ENCODE assay signal across 19 cellular contexts in the genomic region with DNA sequence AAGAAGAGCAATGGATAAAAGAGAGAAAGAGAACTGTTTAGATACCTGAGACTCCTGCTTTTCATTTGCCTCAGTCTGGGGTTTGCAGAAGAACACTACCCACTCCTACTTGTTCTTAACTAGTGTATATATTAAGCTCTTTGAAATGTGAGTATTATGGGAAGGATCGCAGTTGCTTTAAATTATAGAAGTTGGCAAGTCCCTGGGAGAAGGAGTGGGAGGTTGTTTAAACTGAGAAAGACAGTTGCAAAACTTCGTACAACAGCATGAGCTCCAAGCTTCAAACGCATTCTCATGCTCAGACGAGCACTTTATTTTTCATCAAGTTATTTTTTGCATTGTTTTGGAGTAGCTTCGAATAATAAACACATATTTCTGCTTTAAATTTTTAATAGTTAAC.
DNase-seq lines count a peak whose midpoint lies in the region; ATAC-seq, FAIRE-seq and TF ChIP-seq lines count a peak whose summit lies in the region.
"Had no signal": no experiment of that assay in that cellular context is flagged by ENCODE, and none has a peak within 500 bp of the region (broad histone marks: within the 10 kb centered on the region; RNA-seq: fewer than 3 reads in every experiment).

No MANE protein-coding gene starts in this region.

- H3K9me3 ChIP-seq in parathyroid adenoma (ENCODE audit: control insufficient read depth, low read length) (no peaks in the 10 kb centered on the region), upper lobe of left lung (no peaks in the 10 kb centered on the region), pancreas (no peaks in the 10 kb centered on the region)
- H3K9me3 ChIP-seq: body of pancreas, tibial nerve had no signal

- DNase-seq in choroid plexus epithelial cell (ENCODE audit: low read depth) (peak; percentile 57), fibroblast of pulmonary artery (ENCODE audit: low read depth) (peak; percentile 49), upper lobe of left lung (no peak), NCI-H82 treated with DMSO at 0.1 percent for 48 hours (lab: John Stamatoyannopoulos, UW; ENCODE audit: unreplicated experiment) (no peak), pancreas (no peak)
- DNase-seq: body of pancreas, DMS79 treated with DMSO at 0.1 percent for 48 hours, GM23248, left colon, nucleus accumbens, SHP77 had no signal

- H3K36me3 ChIP-seq in parathyroid adenoma (ENCODE audit: control insufficient read depth, insufficient read depth, low read length) (no peaks in the 10 kb centered on the region), upper lobe of left lung (no peaks in the 10 kb centered on the region), pancreas (no peaks in the 10 kb centered on the region)
- H3K36me3 ChIP-seq: tibial nerve had no signal

- H3K27me3 ChIP-seq in parathyroid adenoma (ENCODE audit: control insufficient read depth, insufficient read depth, low read length) (no peaks in the 10 kb centered on the region), upper lobe of left lung (no peaks in the 10 kb centered on the region), pancreas (no peaks in the 10 kb centered on the region)
- H3K27me3 ChIP-seq: body of pancreas, tibial nerve had no signal

- H3K79me2 ChIP-seq in parathyroid adenoma: no peaks in the 10 kb centered on the region

- no peak overlapping the region for H2AFZ ChIP-seq in parathyroid adenoma
- H2AFZ ChIP-seq: GM23248 had no signal

- intact Hi-C loops in pancreas (cut with DNase I): no loop called here

- peaks cover 14% of the 10 kb centered on the region for H3K4me1 ChIP-seq in parathyroid adenoma
- H3K4me1 ChIP-seq in upper lobe of left lung: no peaks in the 10 kb centered on the region
- H3K4me1 ChIP-seq in pancreas: no peaks in the 10 kb centered on the region
- H3K4me1 ChIP-seq: body of pancreas, tibial nerve had no signal

- TF ChIP-seq CTCF in choroid plexus epithelial cell (conservative IDR thresholded peaks at IDR 0.05; ENCODE audit: low read depth, low read length): no peak
- no peak for TF ChIP-seq CTCF in fibroblast of pulmonary artery (IDR thresholded peaks at IDR 0.05; ENCODE audit: low read length, missing control alignments)
- no peak for TF ChIP-seq CTCF in parathyroid adenoma (IDR thresholded peaks at IDR 0.05)
- no peak for TF ChIP-seq CTCF in upper lobe of left lung (IDR thresholded peaks at IDR 0.05)
- TF ChIP-seq CTCF in pancreas (IDR thresholded peaks at IDR 0.05): no peak

- H3K27ac ChIP-seq in parathyroid adenoma (peak overlapping the region; percentile 73), upper lobe of left lung (no peak overlapping the region), pancreas (no peak overlapping the region)
- H3K27ac ChIP-seq: body of pancreas, GM23248, tibial nerve had no signal

- H3K9ac ChIP-seq in parathyroid adenoma: no peak overlapping the region
- H3K9ac ChIP-seq: GM23248 had no signal

- 60 to 68% methylated on average over 5 of the region's 5 CpGs for WGBS in upper lobe of left lung, 2 donors
- 41 to 58% methylated on average over 5 of the region's 5 CpGs for WGBS in pancreas, 2 donors

- no peak for ATAC-seq in upper lobe of left lung (ENCODE audit: low FRiP score in 2 of 2)
- ATAC-seq in GM18517 (IDR thresholded peaks at IDR 0.05; ENCODE audit: unreplicated experiment): no peak
- ATAC-seq in pancreas: no peak
- ATAC-seq: body of pancreas; K562; left colon; sciatic nerve; stimulated activated effector memory CD8-positive, alpha-beta T cell treated with anti-CD3 and anti-CD28 coated beads, Interleukin-12 subunit alpha, Interleukin-12 subunit beta, amount 100 ng/mL, for 72 hours had no signal

- TF ChIP-seq POLR2A in upper lobe of left lung (IDR thresholded peaks at IDR 0.05): no peak

- FAIRE-seq in pancreas (lab: Jason Lieb, UNC): no peak
- FAIRE-seq: endothelial cell of umbilical vein, GM12891, K562 had no signal

- no peak for TF ChIP-seq EP300 in upper lobe of left lung (IDR thresholded peaks at IDR 0.05)

- H3K4me2 ChIP-seq in parathyroid adenoma (ENCODE audit: low read length): peak overlapping the region; percentile 27

- H3K4me3 ChIP-seq in choroid plexus epithelial cell (ENCODE audit: low read depth, low read length) (no peak overlapping the region), fibroblast of pulmonary artery (replicated peaks; ENCODE audit: low read depth, low read length) (no peak overlapping the region), parathyroid adenoma (ENCODE audit: low read depth, low read length) (peak overlapping the region; percentile 3), upper lobe of left lung (peak overlapping the region in 3 of 4 donors; percentile 8 to 24 (median 15)), pancreas (no peak overlapping the region)
- H3K4me3 ChIP-seq: body of pancreas, GM23248, K562, tibial nerve had no signal

Comparison
In these comparisons a context has a peak if more than half of its experiments do, and no peak if none do; other contexts are left out.
1. DNase-seq: peak in choroid plexus epithelial cell (single experiment) and fibroblast of pulmonary artery (single experiment); none in upper lobe of left lung (0 of 2), NCI-H82 treated with DMSO at 0.1 percent for 48 hours (single experiment) and pancreas (0 of 6).
2. H3K4me3 ChIP-seq: peak in parathyroid adenoma (single experiment) and upper lobe of left lung (3 of 4); none in choroid plexus epithelial cell (single experiment), fibroblast of pulmonary artery (single experiment) and pancreas (0 of 4).